ENCODE assay signal across 1 cellular context in the genomic region with DNA sequence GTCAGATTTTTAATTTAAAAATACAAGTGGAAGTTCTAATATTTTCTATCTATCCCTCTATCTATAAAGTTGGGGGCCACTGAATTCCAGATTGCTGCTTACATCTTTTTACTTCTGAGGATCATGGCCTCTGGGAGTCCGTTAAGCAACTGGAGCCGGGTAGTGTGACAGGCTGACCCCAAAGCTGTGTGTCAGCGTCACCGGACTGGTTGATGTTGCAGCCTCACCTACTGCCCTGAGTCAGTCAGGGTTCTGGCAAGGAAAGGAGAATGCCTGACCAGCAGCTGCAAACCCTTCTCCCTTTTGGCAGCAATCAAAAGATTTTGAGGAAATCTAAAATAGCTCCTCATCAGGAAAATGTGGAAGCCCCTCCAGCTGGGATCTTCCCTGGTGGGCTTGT.
TF ChIP-seq lines count a peak whose summit lies in the region.

No MANE protein-coding gene starts in this region.

TF ChIP-seq in IMR-90, 13 proteins besides CTCF, POLR2A, EP300 and RAD21:
- TF ChIP-seq MAFK (IDR thresholded peaks at IDR 0.05; ENCODE audit: low read depth, low read length) (no peak), FOS (IDR thresholded peaks at IDR 0.05; ENCODE audit: low read depth, low read length) (no peak)
- TF ChIP-seq, protein P1, sequence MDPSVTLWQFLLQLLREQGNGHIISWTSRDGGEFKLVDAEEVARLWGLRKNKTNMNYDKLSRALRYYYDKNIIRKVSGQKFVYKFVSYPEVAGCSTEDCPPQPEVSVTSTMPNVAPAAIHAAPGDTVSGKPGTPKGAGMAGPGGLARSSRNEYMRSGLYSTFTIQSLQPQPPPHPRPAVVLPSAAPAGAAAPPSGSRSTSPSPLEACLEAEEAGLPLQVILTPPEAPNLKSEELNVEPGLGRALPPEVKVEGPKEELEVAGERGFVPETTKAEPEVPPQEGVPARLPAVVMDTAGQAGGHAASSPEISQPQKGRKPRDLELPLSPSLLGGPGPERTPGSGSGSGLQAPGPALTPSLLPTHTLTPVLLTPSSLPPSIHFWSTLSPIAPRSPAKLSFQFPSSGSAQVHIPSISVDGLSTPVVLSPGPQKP (IDR thresholded peaks at IDR 0.05; ENCODE audit: borderline replicate concordance, low read depth, low read length), result no peak
